Comparison of ENCODE assay signal across 29 cellular contexts in the genomic region with DNA sequence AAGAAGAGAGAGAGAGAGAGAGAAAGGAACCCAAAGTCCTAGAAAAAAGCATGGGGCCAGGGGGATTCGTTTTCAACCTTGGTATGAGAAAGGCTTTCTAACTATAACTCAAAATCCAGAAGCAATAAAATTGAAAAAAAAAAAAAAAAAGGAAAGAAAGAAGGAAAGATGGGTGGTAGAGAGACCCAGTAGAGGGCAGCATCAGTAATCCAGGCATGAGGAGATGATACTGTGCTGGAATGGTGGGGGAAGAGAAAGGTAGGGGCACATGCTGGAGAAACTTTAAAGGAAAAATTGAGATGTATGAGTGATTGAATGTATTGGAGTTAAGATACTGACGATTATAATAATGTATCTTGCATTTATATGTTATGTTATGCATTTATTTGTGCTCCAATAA.
DNase-seq lines count a peak whose midpoint lies in the region; ATAC-seq and TF ChIP-seq lines count a peak whose summit lies in the region.
"Had no signal": no experiment of that assay in that cellular context is flagged by ENCODE, and none has a peak within 500 bp of the region (broad histone marks: within the 10 kb centered on the region; RNA-seq: fewer than 3 reads in every experiment).

No MANE protein-coding gene starts in this region.

- no peaks in the 10 kb centered on the region for H3K36me3 Mint-ChIP-seq in chondrocyte (ENCODE audit: low read depth)
- H3K36me3 Mint-ChIP-seq in nephron progenitor cell (ENCODE audit: low read depth) = no peaks in the 10 kb centered on the region
- H3K36me3 Mint-ChIP-seq: activated naive CD4-positive, alpha-beta T cell treated with anti-CD3 and anti-CD28 coated beads, Interleukin-2, amount 50 U/mL, for 72 hours had no signal

- DNase-seq in NCI-H146 (lab: John Stamatoyannopoulos, UW) (peak; percentile 4), NCI-H146 treated with DMSO at 0.1 percent for 48 hours (lab: John Stamatoyannopoulos, UW; ENCODE audit: unreplicated experiment) (no peak), HuH-7 (ENCODE audit: low spot score) (peak; percentile 10), chondrocyte (ENCODE audit: low spot score) (no peak), retinal pigment epithelial cell (ENCODE audit: low read depth) (no peak), NCI-H1930 (lab: John Stamatoyannopoulos, UW) (no peak), nephron progenitor cell (no peak)
- DNase-seq: activated CD4-positive, alpha-beta T cell treated with anti-CD3 and anti-CD28 coated beads, Interleukin-2, amount 50 U/mL, for 4 hours; activated CD8-positive, alpha-beta memory T cell treated with anti-CD3 and anti-CD28 coated beads, Interleukin-2, amount 50 U/mL, for 4 hours; C1 segment of cervical spinal cord; cerebellar nuclear complex; effector CD4-positive, alpha-beta T cell; GDM1; KG1; kidney glomerular epithelial cell; NCI-H187; NK-92 treated with Interleukin-12 subunit alpha and Interleukin-12 subunit beta, amount 100 ng/mL, for 24 hours; stimulated activated CD4-positive, alpha-beta T cell treated with anti-CD3 and anti-CD28 coated beads, Interleukin-4, amount 100 ng/mL, for 4 hours; T-helper 17 cell; tibial artery had no signal

- no peak overlapping the region for H3K27ac Mint-ChIP-seq in chondrocyte (ENCODE audit: unreplicated experiment)
- no peak overlapping the region for H3K27ac Mint-ChIP-seq in nephron progenitor cell
- H3K27ac Mint-ChIP-seq: activated naive CD4-positive, alpha-beta T cell treated with anti-CD3 and anti-CD28 coated beads, Interleukin-2, amount 50 U/mL, for 72 hours; activated T-helper 17 cell treated with anti-CD3 and anti-CD28 coated beads, Interleukin-2, amount 50 U/mL, for 72 hours; stimulated activated naive CD8-positive, alpha-beta T cell treated with anti-CD3 and anti-CD28 coated beads, Interleukin-15, Interleukin-2, amounts not matched to agents 100 ng/mL and 50 ng/mL, for 24 hours; T-helper 17 cell had no signal

- H3K4me1 Mint-ChIP-seq in chondrocyte (ENCODE audit: low read depth) (peaks cover 3% of the 10 kb centered on the region), nephron progenitor cell (peaks cover 7% of the 10 kb centered on the region)
- H3K4me1 Mint-ChIP-seq: activated T-helper 17 cell treated with anti-CD3 and anti-CD28 coated beads, Interleukin-2, amount 50 U/mL, for 72 hours; T-helper 17 cell had no signal

- TF ChIP-seq CTCF in chondrocyte (IDR thresholded peaks at IDR 0.05) (peak; percentile 51), retinal pigment epithelial cell (conservative IDR thresholded peaks at IDR 0.05; ENCODE audit: low read depth, low read length) (peak; percentile 34), nephron progenitor cell (IDR thresholded peaks at IDR 0.05) (no peak)

- H3K9me3 Mint-ChIP-seq in chondrocyte (ENCODE audit: low read depth) (peaks cover 7% of the 10 kb centered on the region), nephron progenitor cell (no peaks in the 10 kb centered on the region)

- H3K4me3 ChIP-seq in retinal pigment epithelial cell (ENCODE audit: low read length) = no peak overlapping the region
- H3K4me3 ChIP-seq: ascending aorta, gastroesophageal sphincter, SJSA1, tibial artery had no signal

- ATAC-seq in GM19023 (IDR thresholded peaks at IDR 0.05; ENCODE audit: unreplicated experiment) = no peak
- ATAC-seq: activated naive CD4-positive, alpha-beta T cell treated with anti-CD3 and anti-CD28 coated beads, Interleukin-2, amount 50 U/mL, for 72 hours; activated T-helper 17 cell treated with anti-CD3 and anti-CD28 coated beads, Interleukin-2, amount 50 U/mL, for 72 hours; esophagus mucosa; gastroesophageal sphincter; HCT116; T-helper 17 cell had no signal

- H3K4me3 Mint-ChIP-seq in chondrocyte (ENCODE audit: unreplicated experiment) (no peak overlapping the region), nephron progenitor cell (no peak overlapping the region)
- H3K4me3 Mint-ChIP-seq: activated T-helper 17 cell treated with anti-CD3 and anti-CD28 coated beads, Interleukin-2, amount 50 U/mL, for 72 hours; stimulated activated naive CD8-positive, alpha-beta T cell treated with anti-CD3 and anti-CD28 coated beads, Interleukin-15, Interleukin-2, amounts not matched to agents 100 ng/mL and 50 ng/mL, for 24 hours; T-helper 17 cell had no signal

- H3K27me3 Mint-ChIP-seq in chondrocyte (ENCODE audit: low read depth) (no peaks in the 10 kb centered on the region), nephron progenitor cell (ENCODE audit: low read depth, poor library complexity) (peaks cover 5% of the 10 kb centered on the region)
- H3K27me3 Mint-ChIP-seq: activated T-helper 17 cell treated with anti-CD3 and anti-CD28 coated beads, Interleukin-2, amount 50 U/mL, for 72 hours; stimulated activated naive CD8-positive, alpha-beta T cell treated with anti-CD3 and anti-CD28 coated beads, Interleukin-15, Interleukin-2, amounts not matched to agents 100 ng/mL and 50 ng/mL, for 24 hours; T-helper 17 cell had no signal

Comparison
In these comparisons a context has a peak if more than half of its experiments do, and no peak if none do; other contexts are left out.
1. DNase-seq: peak in NCI-H146 (single experiment) and HuH-7 (single experiment); none in NCI-H146 treated with DMSO at 0.1 percent for 48 hours (single experiment), chondrocyte (single experiment), retinal pigment epithelial cell (single experiment), NCI-H1930 (0 of 2) and nephron progenitor cell (single experiment).